ENCODE assay signal across 8 cellular contexts in genomic region chr17:5500247-5500803, GRCh38. TPM values are rescaled to one million over a fixed set of nuclear protein-coding genes. Genes with fewer than 3 reads are reported as not detected.
A peak's percentile ranks its signal among the peaks of the same experiment; 100 is the strongest.
DNase-seq lines count a peak whose midpoint lies in the region; ATAC-seq and TF ChIP-seq lines count a peak whose summit lies in the region.

No MANE protein-coding gene starts in this region.

- H3K27me3 ChIP-seq in heart left ventricle (peaks cover 0 to 9% (median 0%) of the 10 kb centered on the region in 9 donors), ascending aorta (no peaks in the 10 kb centered on the region)

- H3K36me3 ChIP-seq in heart left ventricle (peaks cover 0 to 18% (median 2%) of the 10 kb centered on the region in 9 donors), ascending aorta (peaks cover 0 to 15% of the 10 kb centered on the region in 2 donors)

- peaks cover 0 to 17% (median 5%) of the 10 kb centered on the region in 12 donors for H3K4me1 ChIP-seq in heart left ventricle
- peaks cover 0 to 9% of the 10 kb centered on the region in 2 donors for H3K4me1 ChIP-seq in ascending aorta

- TF ChIP-seq CTCF in heart left ventricle (IDR thresholded peaks at IDR 0.05) (no peak), ascending aorta (IDR thresholded peaks at IDR 0.05) (no peak)

- H3K4me3 ChIP-seq in heart left ventricle (peak overlapping the region; percentile 31 to 70 (median 57)), ascending aorta (peak overlapping the region; percentile 63 to 75)

- intact Hi-C loops in heart left ventricle (cut with DNase I) = no loop called here
- intact Hi-C loops in cardiac septum (cut with DNase I) = no loop called here
- intact Hi-C loops in ascending aorta (cut with DNase I) = no loop called here

- ATAC-seq in heart left ventricle (peak in 3 of 4 donors; percentile 5 to 44 (median 11)), HG03342 (IDR thresholded peaks at IDR 0.05; ENCODE audit: unreplicated experiment) (no peak)

- H3K9me3 ChIP-seq in heart left ventricle (no peaks in the 10 kb centered on the region), ascending aorta (no peaks in the 10 kb centered on the region)

- H3K27ac ChIP-seq in heart left ventricle = peak overlapping the region in 5 of 12 donors; percentile 24 to 50 (median 33)
- peak overlapping the region; percentile 20 to 23 for H3K27ac ChIP-seq in ascending aorta
- H3K27ac ChIP-seq in substantia nigra (ENCODE audit: low read depth, low read length, poor library complexity, severe bottlenecking) = peak overlapping the region; percentile 56

- no peak for TF ChIP-seq POLR2A in heart left ventricle (IDR thresholded peaks at IDR 0.05)

- 16 to 37% (median 33%) methylated on average over 25 to 38 of the region's 38 CpGs for WGBS in heart left ventricle, 4 donors

- no peak for DNase-seq in heart left ventricle
- DNase-seq in cardiac septum (ENCODE audit: low spot score) = no peak
- DNase-seq in ascending aorta (ENCODE audit: low spot score in 2 of 2) = no peak
- peak; percentile 75 for DNase-seq in left kidney (ENCODE audit: low read depth, low spot score)
- peak in 4 of 49 donors; percentile 21 to 43 (median 32) for DNase-seq in substantia nigra (lab: John Stamatoyannopoulos, UW)
- DNase-seq in NCI-H446 (lab: John Stamatoyannopoulos, UW) = no peak
- no peak for DNase-seq in stimulated activated CD4-positive, alpha-beta T cell treated with anti-CD3 and anti-CD28 coated beads, Interleukin-1b, Interleukin-23, amount 100 ng/mL, for 48 hours

RNA-seq across cellular contexts. Expression of gene MIS12, which starts 14.0 kb away (rescaled TPM):
- total RNA-seq in heart left ventricle (10 to 100 TPM in 5 of 9 donors, 1 to 10 TPM in 4; 6.6 to 12.1 (median 11.0) TPM), cardiac septum (12.5 TPM), ascending aorta (17.5 TPM)
- polyA plus RNA-seq in heart left ventricle = 10 to 100 TPM in 1 of 2 donors, 1 to 10 TPM in 1; 5.2 to 14.2 TPM

RNA-seq across cellular contexts. Expression of gene DERL2, which starts 14.3 kb away (rescaled TPM):
- total RNA-seq in heart left ventricle = 10 to 100 TPM; 21.8 to 42.9 (median 29.5) TPM
- polyA plus RNA-seq in heart left ventricle = 10 to 100 TPM; 36.4 to 48.1 TPM
- total RNA-seq in cardiac septum = 32.8 TPM
- 7.5 TPM for total RNA-seq in ascending aorta

RNA-seq across cellular contexts. Expression of gene DHX33, which starts 31.5 kb away (rescaled TPM):
- total RNA-seq in heart left ventricle (1 to 10 TPM; 4.7 to 8.6 (median 7.5) TPM), cardiac septum (6.3 TPM), ascending aorta (9.0 TPM)
- 1 to 10 TPM; 2.1 to 5.6 TPM for polyA plus RNA-seq in heart left ventricle
